In the genomic region with DNA sequence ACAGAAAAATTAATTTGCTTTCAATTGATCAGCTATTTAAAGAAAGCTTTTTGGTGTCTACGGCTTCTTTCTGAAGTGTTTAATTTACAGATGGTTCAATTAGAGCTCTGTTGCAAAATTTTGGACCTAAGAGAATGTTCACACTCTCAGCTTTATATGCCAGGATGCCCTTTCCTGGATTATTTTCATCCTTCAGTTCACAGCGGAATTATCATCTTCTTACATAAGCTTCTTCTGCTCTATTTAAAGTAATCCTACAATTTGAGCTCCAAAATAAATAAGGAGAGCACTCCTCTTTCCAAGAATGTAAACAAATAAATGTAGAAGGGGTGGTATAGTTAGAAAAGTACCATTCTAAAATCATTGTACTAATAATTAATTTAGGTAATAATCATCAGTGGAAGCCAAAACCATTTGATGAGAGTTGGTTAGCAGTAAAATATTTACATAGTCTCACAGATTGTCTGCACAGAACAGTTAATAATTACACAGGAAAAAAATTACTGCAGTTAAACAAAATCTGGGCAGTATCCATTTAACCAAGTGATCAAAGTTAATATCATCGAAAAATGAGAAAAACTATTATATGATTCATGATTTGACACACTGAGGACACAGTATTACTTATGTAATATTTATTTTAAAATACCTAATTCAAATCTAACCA, we compare ENCODE assay signal across 7 cellular contexts.
"Had no signal": no experiment of that assay in that cellular context is flagged by ENCODE, and none has a peak within 500 bp of the region (broad histone marks: within the 10 kb centered on the region; RNA-seq: fewer than 3 reads in every experiment).

No MANE protein-coding gene starts in this region.

- FAIRE-seq: H1, H54, HTR-8/SVneo had no signal

- ATAC-seq: GM23338 had no signal

- DNase-seq: H9, HCEC 1CT, KBM-7 had no signal
